15 cellular contexts compared by ENCODE assay signal in the genomic region with DNA sequence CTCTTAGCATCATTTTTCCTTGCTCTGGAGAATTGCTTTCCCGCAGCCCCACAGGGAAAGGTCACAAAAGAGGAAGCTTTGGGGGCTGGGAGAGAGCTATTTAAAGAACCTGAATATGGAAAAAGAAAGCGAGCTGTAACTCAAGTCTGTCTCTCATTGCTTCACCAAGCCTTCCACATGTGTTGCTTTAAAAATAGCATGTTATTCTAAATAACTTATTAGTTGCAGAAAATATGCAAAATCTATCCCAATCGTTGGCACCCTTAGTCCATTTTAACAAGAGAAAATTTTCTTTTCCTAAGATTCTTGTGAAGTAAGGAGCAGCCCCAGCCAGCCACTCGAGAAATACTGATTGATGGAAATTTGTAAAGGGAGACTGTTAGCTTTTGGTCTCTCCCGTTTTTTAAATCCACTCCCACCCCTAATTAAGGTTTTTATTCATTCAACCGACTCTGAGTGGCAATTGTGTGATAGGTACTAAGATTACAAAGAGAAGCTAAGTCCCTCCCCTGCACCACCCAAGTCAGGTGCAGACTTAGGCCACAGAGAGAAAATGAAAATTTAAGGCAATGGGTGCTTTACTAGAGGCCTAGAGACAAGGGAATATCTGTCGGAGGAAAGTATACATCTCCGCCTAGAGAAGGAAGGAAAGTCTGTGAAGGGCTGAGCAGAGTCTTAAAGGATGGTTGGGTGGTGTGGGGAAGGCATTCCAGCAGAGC. TPM values are rescaled to one million over a fixed set of nuclear protein-coding genes. Genes with fewer than 3 reads are reported as not detected.
DNase-seq lines count a peak whose midpoint lies in the region; ATAC-seq and TF ChIP-seq lines count a peak whose summit lies in the region.
"Had no signal": no experiment of that assay in that cellular context is flagged by ENCODE, and none has a peak within 500 bp of the region (broad histone marks: within the 10 kb centered on the region; RNA-seq: fewer than 3 reads in every experiment).

No MANE protein-coding gene starts in this region.

- H3K9ac ChIP-seq in endodermal cell (ENCODE audit: extremely low read depth, low read length, poor library complexity, severe bottlenecking) = no peak overlapping the region

- no peak for TF ChIP-seq CTCF in left ventricle myocardium inferior (IDR thresholded peaks at IDR 0.05; ENCODE audit: borderline replicate concordance)
- TF ChIP-seq CTCF in endodermal cell (conservative IDR thresholded peaks at IDR 0.05) = no peak
- no peak for TF ChIP-seq CTCF in nephron progenitor cell (IDR thresholded peaks at IDR 0.05)

- H3K27ac ChIP-seq in left ventricle myocardium inferior (replicated peaks) (peak overlapping the region; percentile 89), endodermal cell (ENCODE audit: low read depth, low read length) (no peak overlapping the region), aorta (ENCODE audit: low read depth in 1 of 2, low read length in 2 of 2) (peak overlapping the region; percentile 89 to 93)
- H3K27ac ChIP-seq: RWPE1 had no signal

- DNase-seq in left ventricle myocardium inferior (no peak), cardiac septum (ENCODE audit: low spot score) (no peak), endodermal cell (no peak), nephron progenitor cell (no peak), aorta (no peak), activated gamma-delta T cell treated with Interleukin-2 at 50 U/mL for 16 hours (no peak), cerebellum (ENCODE audit: low spot score) (no peak), NCI-H2107 (lab: John Stamatoyannopoulos, UW) (no peak)
- DNase-seq: GF-D8; NCI-H2029 treated with DMSO at 0.1 percent for 48 hours; stimulated activated CD4-positive, alpha-beta T cell treated with anti-CD3 and anti-CD28 coated beads, Interleukin-4, amount 100 ng/mL, for 1 hour had no signal

- peak overlapping the region; percentile 41 for H3K27ac Mint-ChIP-seq in endodermal cell
- H3K27ac Mint-ChIP-seq in nephron progenitor cell = no peak overlapping the region
- H3K27ac Mint-ChIP-seq: activated naive CD8-positive, alpha-beta T cell had no signal

- H3K36me3 Mint-ChIP-seq in endodermal cell (ENCODE audit: low read depth) = peaks cover 2% of the 10 kb centered on the region
- no peaks in the 10 kb centered on the region for H3K36me3 Mint-ChIP-seq in nephron progenitor cell (ENCODE audit: low read depth)
- H3K36me3 Mint-ChIP-seq: activated naive CD8-positive, alpha-beta T cell had no signal

- H3K4me3 Mint-ChIP-seq in endodermal cell (peak overlapping the region; percentile 65), nephron progenitor cell (peak overlapping the region; percentile 76)
- H3K4me3 Mint-ChIP-seq: activated naive CD8-positive, alpha-beta T cell had no signal

- H3K9me3 ChIP-seq in left ventricle myocardium inferior (replicated peaks) (no peaks in the 10 kb centered on the region), endodermal cell (ENCODE audit: control insufficient read depth, low read length) (no peaks in the 10 kb centered on the region), aorta (ENCODE audit: control insufficient read depth, low read length) (no peaks in the 10 kb centered on the region)
- H3K9me3 ChIP-seq: uterus had no signal

- H3K4me1 Mint-ChIP-seq in endodermal cell (peaks cover 44% of the 10 kb centered on the region), nephron progenitor cell (peaks cover 14% of the 10 kb centered on the region)

- 0 to 52% methylated on average over 1 to 6 of the region's 8 CpGs for WGBS in endodermal cell (ENCODE audit: insufficient coverage in 1 of 2, insufficient read length in 1 of 2), 2 experiments
- WGBS in aorta, 2 donors = 12 to 13% methylated on average over 8 of the region's 8 CpGs

- H3K4me3 ChIP-seq in left ventricle myocardium inferior = peak overlapping the region; percentile 66
- H3K4me3 ChIP-seq in endodermal cell (ENCODE audit: low read length) = peak overlapping the region; percentile 76
- peak overlapping the region; percentile 61 to 71 for H3K4me3 ChIP-seq in aorta (ENCODE audit: low read length in 2 of 2)

- H3K9me3 Mint-ChIP-seq in endodermal cell (no peaks in the 10 kb centered on the region), nephron progenitor cell (peaks cover 4% of the 10 kb centered on the region)

- H3K4me1 ChIP-seq in left ventricle myocardium inferior (peaks cover 52% of the 10 kb centered on the region), endodermal cell (ENCODE audit: control insufficient read depth, insufficient read depth, low read length) (peaks cover 18% of the 10 kb centered on the region), aorta (ENCODE audit: control insufficient read depth in 1 of 2, insufficient read depth in 2 of 2, low read length in 2 of 2) (peaks cover 11 to 13% of the 10 kb centered on the region in 2 donors)
- H3K4me1 ChIP-seq: uterus had no signal

- intact Hi-C loops in left ventricle myocardium inferior (cut with micrococcal nuclease) (no loop called here), cardiac septum (cut with DNase I) (no loop called here), aorta (cut with DNase I) (no loop called here)

- H3K27me3 ChIP-seq in left ventricle myocardium inferior (ENCODE audit: low read depth) (peaks cover 37% of the 10 kb centered on the region), endodermal cell (ENCODE audit: control insufficient read depth, insufficient read depth, low read length, poor library complexity, severe bottlenecking) (peaks cover 16% of the 10 kb centered on the region), aorta (ENCODE audit: control insufficient read depth in 1 of 2, insufficient read depth in 2 of 2, low read length in 1 of 2) (no peaks in the 10 kb centered on the region)
- H3K27me3 ChIP-seq: uterus had no signal

- ATAC-seq in aorta (ENCODE audit: low FRiP score) = no peak

- H3K36me3 ChIP-seq in left ventricle myocardium inferior (no peaks in the 10 kb centered on the region), endodermal cell (ENCODE audit: control insufficient read depth, insufficient read depth, low read length) (no peaks in the 10 kb centered on the region), aorta (ENCODE audit: control insufficient read depth in 1 of 2, insufficient read depth in 2 of 2, low read length in 1 of 2) (no peaks in the 10 kb centered on the region)
- H3K36me3 ChIP-seq: uterus had no signal

- peaks cover 10% of the 10 kb centered on the region for H3K27me3 Mint-ChIP-seq in endodermal cell (ENCODE audit: insufficient read depth)
- H3K27me3 Mint-ChIP-seq in nephron progenitor cell (ENCODE audit: low read depth, poor library complexity) = peaks cover 54% of the 10 kb centered on the region

RNA-seq across cellular contexts. Expression of gene CYP4X1, which starts 0.8 kb away (rescaled TPM):
- total RNA-seq in left ventricle myocardium inferior (2.1 TPM), cardiac septum (0.86 TPM), endodermal cell (10 to 100 TPM in 1 of 2 donors, 1 to 10 TPM in 1; 8.8 to 12.9 TPM), aorta (10 to 100 TPM; 16.3 to 29.0 TPM), cerebellum (17.5 TPM)
- 1.2 TPM for polyA plus RNA-seq in endodermal cell (2013, experiment 1 of 2)
- polyA plus RNA-seq in endodermal cell (2013, experiment 2 of 2) = 1.5 TPM
- 10 to 100 TPM; 12.6 to 38.6 TPM for polyA plus RNA-seq in aorta
- total RNA-seq: fibroblast of villous mesenchyme had no signal

RNA-seq across cellular contexts. Expression of gene CYP4Z1, which starts 42.7 kb away (rescaled TPM):
- 0.71 TPM for total RNA-seq in left ventricle myocardium inferior
- total RNA-seq in cardiac septum = not detected
- total RNA-seq in endodermal cell = under 1 TPM; 0.20 to 0.31 TPM
- not detected for polyA plus RNA-seq in endodermal cell (2013, experiment 1 of 2)
- polyA plus RNA-seq in endodermal cell (2013, experiment 2 of 2) = not detected
- total RNA-seq in aorta = 1 to 10 TPM; 1.0 to 2.2 TPM
- under 1 TPM in 1 of 2 donors, not detected in 1; 0.15 TPM for polyA plus RNA-seq in aorta
- 1.4 TPM for total RNA-seq in cerebellum
- total RNA-seq: fibroblast of villous mesenchyme had no signal
